In the genomic region with DNA sequence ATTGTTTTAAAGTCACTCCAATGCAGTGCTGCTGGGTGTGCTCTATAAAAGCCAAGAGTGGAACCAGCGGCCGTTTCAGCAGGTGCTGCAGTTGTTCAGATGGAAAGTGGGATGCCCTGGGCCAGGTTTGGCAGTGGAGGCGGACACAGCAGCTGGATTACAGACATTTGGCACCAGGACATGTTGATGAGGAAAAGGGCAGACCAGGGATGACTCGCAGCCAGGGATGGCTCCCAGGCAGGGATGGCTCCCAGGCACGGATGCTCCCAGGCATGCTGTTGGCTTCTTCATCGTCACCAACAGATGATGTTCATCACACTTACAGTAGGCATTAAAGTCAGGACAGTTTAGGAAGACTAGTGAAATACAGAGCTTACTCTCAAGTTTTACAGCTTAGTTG, we compare ENCODE assay signal across 21 cellular contexts. TPM values are rescaled to one million over a fixed set of nuclear protein-coding genes. Genes with fewer than 3 reads are reported as not detected.
A peak's percentile ranks its signal among the peaks of the same experiment; 100 is the strongest.
DNase-seq lines count a peak whose midpoint lies in the region; ATAC-seq and TF ChIP-seq lines count a peak whose summit lies in the region.
"Had no signal": no experiment of that assay in that cellular context is flagged by ENCODE, and none has a peak within 500 bp of the region (broad histone marks: within the 10 kb centered on the region; RNA-seq: fewer than 3 reads in every experiment).

No MANE protein-coding gene starts in this region.

- no peak for TF ChIP-seq CTCF in epithelial cell of esophagus (IDR thresholded peaks at IDR 0.05; ENCODE audit: insufficient read depth, low read depth, low read length, missing control alignments)

- H3K4me1 Mint-ChIP-seq in activated CD8-positive, alpha-beta memory T cell treated with anti-CD3 and anti-CD28 coated beads, Interleukin-2, amount 10 ng/mL, durations not matched to agents 7 days and 5 days = no peaks in the 10 kb centered on the region

- H3K27ac ChIP-seq in caudate nucleus (ENCODE audit: low read depth, low read length) = no peak overlapping the region
- H3K27ac ChIP-seq: SK-N-MC had no signal

- H3K9me3 ChIP-seq in MG63 = no peaks in the 10 kb centered on the region

- CTCF ChIA-PET in activated CD8-positive, alpha-beta memory T cell treated with anti-CD3 and anti-CD28 coated beads, Interleukin-2, amount 10 ng/mL, durations not matched to agents 7 days and 5 days (lab: Charles Lee) = interaction anchor here (1.4 kb wide), 1 partner anchor 10 kb away, joined by 3 read pairs; a partner anchor contains a TSS

- no peak overlapping the region for H3K4me3 Mint-ChIP-seq in activated CD8-positive, alpha-beta memory T cell treated with anti-CD3 and anti-CD28 coated beads, Interleukin-2, amount 10 ng/mL, durations not matched to agents 7 days and 5 days
- H3K4me3 Mint-ChIP-seq: CD8-positive, alpha-beta T cell had no signal

- H3K4me3 ChIP-seq in MG63 (no peak overlapping the region), epithelial cell of esophagus (ENCODE audit: low read length) (no peak overlapping the region)
- H3K4me3 ChIP-seq: SK-N-MC had no signal

- peaks cover 2% of the 10 kb centered on the region for H3K36me3 Mint-ChIP-seq in activated CD8-positive, alpha-beta memory T cell treated with anti-CD3 and anti-CD28 coated beads, Interleukin-2, amount 10 ng/mL, durations not matched to agents 7 days and 5 days

- ATAC-seq in GM21360 (IDR thresholded peaks at IDR 0.05; ENCODE audit: unreplicated experiment) = no peak
- ATAC-seq in activated CD8-positive, alpha-beta memory T cell treated with anti-CD3 and anti-CD28 coated beads, Interleukin-2, amount 10 ng/mL, durations not matched to agents 7 days and 5 days = no peak
- ATAC-seq: CD8-positive, alpha-beta T cell; PC-3 had no signal

- DNase-seq in ELR (ENCODE audit: low read depth) = peak; percentile 28
- peak; percentile 40 for DNase-seq in MG63
- peak; percentile 34 for DNase-seq in epithelial cell of esophagus (ENCODE audit: low read depth)
- DNase-seq in Kasumi-1 (lab: John Stamatoyannopoulos, UW) = no peak
- no peak for DNase-seq in caudate nucleus (lab: John Stamatoyannopoulos, UW)
- DNase-seq in activated CD8-positive, alpha-beta memory T cell treated with anti-CD3 and anti-CD28 coated beads, Interleukin-2, amount 10 ng/mL, durations not matched to agents 7 days and 5 days = no peak
- DNase-seq: CD8-positive, alpha-beta T cell; DMS79 treated with DMSO at 0.1 percent for 48 hours; IMR-90; Karpas-422; MV-4-11; NCI-H1417; NCI-H1930; NCI-H2171; NCI-H446; NCI-H69; PC-3; Right ventricle myocardium superior; T-helper 1 cell had no signal

- no peaks in the 10 kb centered on the region for H3K27me3 Mint-ChIP-seq in activated CD8-positive, alpha-beta memory T cell treated with anti-CD3 and anti-CD28 coated beads, Interleukin-2, amount 10 ng/mL, durations not matched to agents 7 days and 5 days

- H3K36me3 ChIP-seq in MG63 = no peaks in the 10 kb centered on the region

- H3K27me3 ChIP-seq in MG63 = no peaks in the 10 kb centered on the region

- H3K27ac Mint-ChIP-seq in activated CD8-positive, alpha-beta memory T cell treated with anti-CD3 and anti-CD28 coated beads, Interleukin-2, amount 10 ng/mL, durations not matched to agents 7 days and 5 days = no peak overlapping the region
- H3K27ac Mint-ChIP-seq: CD8-positive, alpha-beta T cell had no signal

- H3K9me3 Mint-ChIP-seq in activated CD8-positive, alpha-beta memory T cell treated with anti-CD3 and anti-CD28 coated beads, Interleukin-2, amount 10 ng/mL, durations not matched to agents 7 days and 5 days (ENCODE audit: low read depth) = no peaks in the 10 kb centered on the region
- H3K9me3 Mint-ChIP-seq: CD8-positive, alpha-beta T cell had no signal

RNA-seq across cellular contexts. Expression of a gene that starts 10.0 kb away (rescaled TPM):
- 1.9 and 2.5 TPM in 2 replicates for total RNA-seq in MG63 (2014; rRNA removed; shearing (Covaris generic); ENCODE audit: low replicate concordance)
- total RNA-seq in activated CD8-positive, alpha-beta memory T cell treated with anti-CD3 and anti-CD28 coated beads, Interleukin-2, amount 10 ng/mL, durations not matched to agents 7 days and 5 days = 10 to 100 TPM in 1 of 2 experiments, 1 to 10 TPM in 1; 8.1 to 10.3 TPM

Comparison
In these comparisons a context has a peak if more than half of its experiments do, and no peak if none do; other contexts are left out.
1. DNase-seq: peak in ELR (single experiment), MG63 (single experiment) and epithelial cell of esophagus (single experiment); none in Kasumi-1 (0 of 2), caudate nucleus (0 of 61) and activated CD8-positive, alpha-beta memory T cell treated with anti-CD3 and anti-CD28 coated beads, Interleukin-2, amount 10 ng/mL, durations not matched to agents 7 days and 5 days (single experiment).